In genomic region chr12:57834086-57834876, GRCh38 we compare ENCODE assay signal across 9 cellular contexts. TPM values are rescaled to one million over a fixed set of nuclear protein-coding genes. Genes with fewer than 3 reads are reported as not detected.
A peak's percentile ranks its signal among the peaks of the same experiment; 100 is the strongest.
DNase-seq lines count a peak whose midpoint lies in the region; ATAC-seq, FAIRE-seq and TF ChIP-seq lines count a peak whose summit lies in the region.
"Had no signal": no experiment of that assay in that cellular context is flagged by ENCODE, and none has a peak within 500 bp of the region (broad histone marks: within the 10 kb centered on the region; RNA-seq: fewer than 3 reads in every experiment).

No MANE protein-coding gene starts in this region.

- FAIRE-seq in GM19239 (lab: Jason Lieb, UNC): peak; percentile 8

- no peaks in the 10 kb centered on the region for H3K9me3 ChIP-seq in BLaER1 treated with 17β-estradiol and CSF1 and Interleukin-3, amounts not matched to agents 10 nM and 100 nM (replicated peaks in 1 of 11)
- H3K9me3 ChIP-seq in naive thymus-derived CD4-positive, alpha-beta T cell (ENCODE audit: control insufficient read depth in 2 of 3, low read length in 3 of 3): no peaks in the 10 kb centered on the region

- H4K20me1 ChIP-seq in BLaER1 treated with 17β-estradiol and CSF1 and Interleukin-3, amounts not matched to agents 10 nM and 100 nM: peaks cover 99 to 100% (median 100%) of the 10 kb centered on the region in 11 experiments

- POLR2A ChIA-PET in activated CD8-positive, alpha-beta T cell treated with anti-CD3 and anti-CD28 coated beads for 36 hours (lab: Charles Lee): interaction anchor here (1.1 to 8.5 kb wide), 3 partner anchors 10 to 69 kb away, joined by 3 to 84 read pairs (median 3); partner anchors contain the start of gene CTDSP2
- POLR2A ChIA-PET in naive thymus-derived CD4-positive, alpha-beta T cell (lab: Charles Lee): interaction anchor here (1.1 to 7.3 kb wide), 3 partner anchors 12 to 65 kb away, joined by 3 to 77 read pairs (median 4); partner anchors contain the start of gene CTDSP2

- peaks cover 76% of the 10 kb centered on the region for H3K4me1 Mint-ChIP-seq in activated CD8-positive, alpha-beta T cell treated with anti-CD3 and anti-CD28 coated beads for 36 hours (ENCODE audit: low read depth)
- peaks cover 60 to 97% (median 84%) of the 10 kb centered on the region in 7 donors for H3K4me1 Mint-ChIP-seq in naive thymus-derived CD4-positive, alpha-beta T cell

- peaks cover 1% of the 10 kb centered on the region for H3K36me3 Mint-ChIP-seq in activated CD8-positive, alpha-beta T cell treated with anti-CD3 and anti-CD28 coated beads for 36 hours (ENCODE audit: low read depth)
- H3K36me3 Mint-ChIP-seq in naive thymus-derived CD4-positive, alpha-beta T cell: peaks cover 0 to 1% (median 0%) of the 10 kb centered on the region in 5 donors

- H3K36me3 ChIP-seq in BLaER1 treated with 17β-estradiol and CSF1 and Interleukin-3, amounts not matched to agents 10 nM and 100 nM: peaks cover 2 to 22% (median 7%) of the 10 kb centered on the region in 11 experiments; a peak in 20 of 22 replicates
- H3K36me3 ChIP-seq in naive thymus-derived CD4-positive, alpha-beta T cell (ENCODE audit: control insufficient read depth in 2 of 3, insufficient read depth in 3 of 3, low read length in 3 of 3): peaks cover 0 to 6% (median 1%) of the 10 kb centered on the region in 3 experiments

- H3K9me3 Mint-ChIP-seq in activated CD8-positive, alpha-beta T cell treated with anti-CD3 and anti-CD28 coated beads for 36 hours: no peaks in the 10 kb centered on the region
- H3K9me3 Mint-ChIP-seq in naive thymus-derived CD4-positive, alpha-beta T cell: no peaks in the 10 kb centered on the region
- H3K9me3 Mint-ChIP-seq: activated T-cell treated with anti-CD3 and anti-CD28 coated beads, Interleukin-2, amount 50 U/mL, for 4 hours had no signal

- peaks cover 79 to 100% (median 85%) of the 10 kb centered on the region in 10 experiments for H3K4me1 ChIP-seq in BLaER1 treated with 17β-estradiol and CSF1 and Interleukin-3, amounts not matched to agents 10 nM and 100 nM
- peaks cover 75 to 93% of the 10 kb centered on the region in 2 donors for H3K4me1 ChIP-seq in naive thymus-derived CD4-positive, alpha-beta T cell (ENCODE audit: control insufficient read depth in 2 of 2, insufficient read depth in 2 of 2, low read length in 2 of 2)

- TF ChIP-seq CTCF in activated CD8-positive, alpha-beta T cell treated with anti-CD3 and anti-CD28 coated beads for 36 hours (IDR thresholded peaks at IDR 0.05): no peak
- no peak for TF ChIP-seq CTCF in GM13977 (IDR thresholded peaks at IDR 0.05; ENCODE audit: extremely low read depth, insufficient read depth, missing control alignments)

- no peak overlapping the region for H3K4me3 Mint-ChIP-seq in activated CD8-positive, alpha-beta T cell treated with anti-CD3 and anti-CD28 coated beads for 36 hours
- H3K4me3 Mint-ChIP-seq in naive thymus-derived CD4-positive, alpha-beta T cell: peak overlapping the region in 9 of 10 donors; percentile 35 to 97 (median 68)
- H3K4me3 Mint-ChIP-seq: activated T-cell treated with anti-CD3 and anti-CD28 coated beads, Interleukin-2, amount 50 U/mL, for 4 hours had no signal

- no peaks in the 10 kb centered on the region for H3K27me3 ChIP-seq in BLaER1 treated with 17β-estradiol and CSF1 and Interleukin-3, amounts not matched to agents 10 nM and 100 nM
- no peaks in the 10 kb centered on the region for H3K27me3 ChIP-seq in naive thymus-derived CD4-positive, alpha-beta T cell (ENCODE audit: control insufficient read depth in 2 of 2, insufficient read depth in 2 of 2, low read length in 2 of 2)

- H3K4me3 ChIP-seq in BLaER1 treated with 17β-estradiol and CSF1 and Interleukin-3, amounts not matched to agents 10 nM and 100 nM: no peak overlapping the region
- no peak overlapping the region for H3K4me3 ChIP-seq in naive thymus-derived CD4-positive, alpha-beta T cell (ENCODE audit: low read length)

- H3K27me3 Mint-ChIP-seq in activated CD8-positive, alpha-beta T cell treated with anti-CD3 and anti-CD28 coated beads for 36 hours: no peaks in the 10 kb centered on the region
- no peaks in the 10 kb centered on the region for H3K27me3 Mint-ChIP-seq in naive thymus-derived CD4-positive, alpha-beta T cell

- in situ Hi-C loops in GM13977 (cut with MboI; ENCODE audit: low pct_unique_long_range_greater_than_20kb, low sequenced_read_pairs, unreplicated experiment): loop anchor here (10.0 kb wide), 1 partner anchor 71 kb away; no protein-coding TSS in a partner anchor

- peak overlapping the region; percentile 82 to 99 (median 95) for H3K4me2 ChIP-seq in BLaER1 treated with 17β-estradiol and CSF1 and Interleukin-3, amounts not matched to agents 10 nM and 100 nM

- H3K27ac Mint-ChIP-seq in activated CD8-positive, alpha-beta T cell treated with anti-CD3 and anti-CD28 coated beads for 36 hours: peak overlapping the region; percentile 44
- peak overlapping the region; percentile 23 to 97 (median 91) for H3K27ac Mint-ChIP-seq in naive thymus-derived CD4-positive, alpha-beta T cell

- DNase-seq in GM19239 (ENCODE audit: insufficient read length, low spot score): no peak
- no peak for DNase-seq in activated CD8-positive, alpha-beta T cell treated with anti-CD3 and anti-CD28 coated beads for 36 hours
- no peak for DNase-seq in naive thymus-derived CD4-positive, alpha-beta T cell
- DNase-seq in GM13977 (ENCODE audit: low spot score): no peak
- DNase-seq in stimulated activated CD4-positive, alpha-beta T cell treated with anti-CD3 and anti-CD28 coated beads, Interleukin-4, amount 100 ng/mL, for 24 hours: no peak
- no peak for DNase-seq in DMS 273 treated with DMSO at 0.1 percent for 48 hours (lab: John Stamatoyannopoulos, UW)
- no peak for DNase-seq in SKM-1 (lab: John Stamatoyannopoulos, UW; ENCODE audit: unreplicated experiment)
- DNase-seq: activated T-cell treated with anti-CD3 and anti-CD28 coated beads, Interleukin-2, amount 50 U/mL, for 4 hours had no signal

- intact Hi-C loops in activated CD8-positive, alpha-beta T cell treated with anti-CD3 and anti-CD28 coated beads for 36 hours (cut with micrococcal nuclease): no loop called here
- intact Hi-C loops in naive thymus-derived CD4-positive, alpha-beta T cell (cut with micrococcal nuclease): loop anchor here in 1 of 2 donors (5.0 kb wide), 1 partner anchor 77 kb away; the partner anchor contains the start of gene MARCHF9

- CTCF ChIA-PET in activated CD8-positive, alpha-beta T cell treated with anti-CD3 and anti-CD28 coated beads for 36 hours (lab: Charles Lee): interaction anchor here (1.4 to 8.2 kb wide), 6 partner anchors 9 to 70 kb away, joined by 3 to 96 read pairs (median 46); partner anchors contain the start of gene AVIL
- CTCF ChIA-PET in naive thymus-derived CD4-positive, alpha-beta T cell (lab: Charles Lee): interaction anchor here (0.7 to 2.8 kb wide), 5 partner anchors 10 to 1621 kb away, joined by 3 to 26 read pairs (median 3); no protein-coding TSS in a partner anchor

- 0 out of 22 replicates have a peak overlapping the region, but pooled peaks of 2 of the 11 experiments have one; percentile 6 to 8 for H3K9ac ChIP-seq in BLaER1 treated with 17β-estradiol and CSF1 and Interleukin-3, amounts not matched to agents 10 nM and 100 nM

- H3K27ac ChIP-seq in BLaER1 treated with 17β-estradiol and CSF1 and Interleukin-3, amounts not matched to agents 10 nM and 100 nM: 0 out of 22 replicates have a peak overlapping the region, but pooled peaks of 1 of the 11 experiments have one; percentile 5
- peak overlapping the region; percentile 54 for H3K27ac ChIP-seq in naive thymus-derived CD4-positive, alpha-beta T cell (ENCODE audit: low read depth, low read length)

- no peak for ATAC-seq in activated CD8-positive, alpha-beta T cell treated with anti-CD3 and anti-CD28 coated beads for 36 hours
- no peak for ATAC-seq in naive thymus-derived CD4-positive, alpha-beta T cell
- ATAC-seq: activated T-cell treated with anti-CD3 and anti-CD28 coated beads, Interleukin-2, amount 50 U/mL, for 4 hours had no signal

RNA-seq across cellular contexts. Expression of gene CTDSP2, which starts 12.2 kb away (rescaled TPM):
- total RNA-seq in activated CD8-positive, alpha-beta T cell treated with anti-CD3 and anti-CD28 coated beads for 36 hours: 10 to 100 TPM; 67.1 to 67.2 TPM
- total RNA-seq in naive thymus-derived CD4-positive, alpha-beta T cell: 100 to 1,000 TPM; 124 to 295 (median 145) TPM
- 100 to 1,000 TPM in 1 of 2 donors, 10 to 100 TPM in 1; 86.9 to 110 TPM for polyA plus RNA-seq in naive thymus-derived CD4-positive, alpha-beta T cell

RNA-seq across cellular contexts. Expression of gene AVIL, which starts 15.7 kb away (rescaled TPM):
- total RNA-seq in activated CD8-positive, alpha-beta T cell treated with anti-CD3 and anti-CD28 coated beads for 36 hours: under 1 TPM; 0.34 to 0.49 TPM
- 10 to 100 TPM in 2 of 5 experiments, 1 to 10 TPM in 3; 1.7 to 20.3 (median 8.2) TPM for total RNA-seq in naive thymus-derived CD4-positive, alpha-beta T cell
- polyA plus RNA-seq in naive thymus-derived CD4-positive, alpha-beta T cell: under 1 TPM; 0.17 to 0.32 TPM

RNA-seq across cellular contexts. Expression of gene TSFM, which starts 51.7 kb away (rescaled TPM):
- 10 to 100 TPM; 46.3 to 47.3 TPM for total RNA-seq in activated CD8-positive, alpha-beta T cell treated with anti-CD3 and anti-CD28 coated beads for 36 hours
- total RNA-seq in naive thymus-derived CD4-positive, alpha-beta T cell: 10 to 100 TPM; 17.8 to 34.9 (median 22.3) TPM
- 10 to 100 TPM; 26.4 to 30.0 TPM for polyA plus RNA-seq in naive thymus-derived CD4-positive, alpha-beta T cell
